Comparison of ENCODE assay signal across 17 cellular contexts in the genomic region with DNA sequence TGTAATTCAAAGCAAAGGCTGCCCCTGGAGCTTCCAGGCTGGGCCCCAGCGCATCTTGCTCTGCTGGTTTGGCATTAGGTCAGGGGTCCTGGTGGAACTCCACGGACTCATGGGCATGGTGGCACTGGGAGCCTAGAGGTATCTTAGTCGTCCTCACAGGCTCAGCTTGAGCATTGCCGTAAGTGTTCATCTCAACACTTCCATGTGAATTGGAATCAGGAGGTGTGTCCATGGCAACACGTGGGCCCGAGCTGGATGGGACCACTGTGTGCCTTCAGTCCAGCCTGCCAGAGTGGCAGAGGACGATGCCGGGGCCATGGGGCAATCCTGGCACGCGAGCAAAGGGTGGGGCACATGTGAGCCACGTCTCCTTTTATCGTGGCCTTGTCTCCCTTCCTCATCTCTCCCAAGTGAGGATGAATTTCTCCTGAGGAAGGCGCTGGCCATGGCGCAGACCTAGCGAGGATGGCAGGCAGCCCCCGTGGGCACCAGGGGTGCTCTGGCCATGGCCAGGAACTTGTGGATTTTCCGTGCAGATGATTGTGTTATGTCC. TPM values are rescaled to one million over a fixed set of nuclear protein-coding genes. Genes with fewer than 3 reads are reported as not detected.
DNase-seq lines count a peak whose midpoint lies in the region; ATAC-seq and TF ChIP-seq lines count a peak whose summit lies in the region.
"Had no signal": no experiment of that assay in that cellular context is flagged by ENCODE, and none has a peak within 500 bp of the region (broad histone marks: within the 10 kb centered on the region; RNA-seq: fewer than 3 reads in every experiment).

No MANE protein-coding gene starts in this region.

- H3K36me3 ChIP-seq in H7 (replicated peaks; ENCODE audit: control insufficient read depth, insufficient read depth, low read length), result no peaks in the 10 kb centered on the region
- H3K36me3 ChIP-seq in right atrium auricular region, result no peaks in the 10 kb centered on the region
- H3K36me3 ChIP-seq in skeletal muscle tissue (ENCODE audit: control insufficient read depth in 3 of 3, insufficient read depth in 3 of 3, low read length in 3 of 3), result peaks cover 0 to 3% (median 0%) of the 10 kb centered on the region in 3 donors

- H3K27me3 ChIP-seq in H7 (ENCODE audit: control insufficient read depth, insufficient read depth, low read length) (no peaks in the 10 kb centered on the region), right atrium auricular region (no peaks in the 10 kb centered on the region), skeletal muscle tissue (ENCODE audit: control insufficient read depth in 3 of 3, insufficient read depth in 3 of 3, low read length in 3 of 3) (no peaks in the 10 kb centered on the region)

- peak overlapping the region in 1 of 3 donors; percentile 75 for H3K9ac ChIP-seq in skeletal muscle tissue (ENCODE audit: low read depth in 1 of 3, low read length in 3 of 3)
- H3K9ac ChIP-seq: GM23248 had no signal

- peaks cover 47% of the 10 kb centered on the region for H3K4me1 Mint-ChIP-seq in nephron
- H3K4me1 Mint-ChIP-seq in stimulated activated naive CD8-positive, alpha-beta T cell treated with anti-CD3 and anti-CD28 coated beads, Interleukin-15, amount 100 ng/mL, for 72 hours, result peaks cover 50% of the 10 kb centered on the region

- H3K9me3 Mint-ChIP-seq in nephron, result peaks cover 9% of the 10 kb centered on the region
- H3K9me3 Mint-ChIP-seq in stimulated activated naive CD8-positive, alpha-beta T cell treated with anti-CD3 and anti-CD28 coated beads, Interleukin-15, amount 100 ng/mL, for 72 hours, result peaks cover 4 to 9% of the 10 kb centered on the region in 2 donors

- no peaks in the 10 kb centered on the region for H3K27me3 Mint-ChIP-seq in nephron (ENCODE audit: low read depth)
- no peaks in the 10 kb centered on the region for H3K27me3 Mint-ChIP-seq in stimulated activated naive CD8-positive, alpha-beta T cell treated with anti-CD3 and anti-CD28 coated beads, Interleukin-15, amount 100 ng/mL, for 72 hours
- H3K27me3 Mint-ChIP-seq: CD4-positive, CD25-positive, alpha-beta regulatory T cell had no signal

- DNase-seq in H7 (peak; percentile 27), right atrium auricular region (ENCODE audit: low spot score) (no peak), NCI-H748 treated with DMSO at 0.1 percent for 48 hours (lab: John Stamatoyannopoulos, UW) (no peak), foreskin fibroblast (no peak)
- DNase-seq in stimulated activated CD4-positive, alpha-beta T cell treated with anti-CD3 and anti-CD28 coated beads, Interleukin-2, amount 100 ng/mL, for 48 hours, result no peak
- no peak for DNase-seq in stimulated activated naive CD8-positive, alpha-beta T cell treated with anti-CD3 and anti-CD28 coated beads, Interleukin-15, amount 100 ng/mL, for 72 hours
- DNase-seq: Calu3; CD4-positive, CD25-positive, alpha-beta regulatory T cell; DMS79; GM23248; NCI-H1694; NCI-H446; NCI-H774; SIG-M5 had no signal

- peak overlapping the region; percentile 63 to 75 for H3K27ac ChIP-seq in right atrium auricular region
- peak overlapping the region; percentile 12 for H3K27ac ChIP-seq in skeletal muscle tissue (ENCODE audit: low read depth, low read length)
- H3K27ac ChIP-seq: GM23248 had no signal

- peaks cover 13% of the 10 kb centered on the region for H3K36me3 Mint-ChIP-seq in nephron (ENCODE audit: low read depth)

- no peaks in the 10 kb centered on the region for H3K9me3 ChIP-seq in right atrium auricular region
- H3K9me3 ChIP-seq in skeletal muscle tissue (ENCODE audit: control insufficient read depth in 3 of 3, low read length in 3 of 3), result no peaks in the 10 kb centered on the region

- no peak overlapping the region for H3K4me3 Mint-ChIP-seq in nephron
- no peak overlapping the region for H3K4me3 Mint-ChIP-seq in stimulated activated naive CD8-positive, alpha-beta T cell treated with anti-CD3 and anti-CD28 coated beads, Interleukin-15, amount 100 ng/mL, for 72 hours

- no peak for ATAC-seq in stimulated activated naive CD8-positive, alpha-beta T cell treated with anti-CD3 and anti-CD28 coated beads, Interleukin-15, amount 100 ng/mL, for 72 hours

- TF ChIP-seq CTCF in right atrium auricular region (IDR thresholded peaks at IDR 0.05), result no peak
- TF ChIP-seq CTCF in nephron (IDR thresholded peaks at IDR 0.05; ENCODE audit: unreplicated experiment in 3 of 3), result no peak
- TF ChIP-seq CTCF in foreskin fibroblast (IDR thresholded peaks at IDR 0.05; ENCODE audit: low read depth, low read length), result no peak

- peak overlapping the region; percentile 86 to 95 (median 91) for H3K27ac Mint-ChIP-seq in nephron
- H3K27ac Mint-ChIP-seq in stimulated activated naive CD8-positive, alpha-beta T cell treated with anti-CD3 and anti-CD28 coated beads, Interleukin-15, amount 100 ng/mL, for 72 hours, result no peak overlapping the region

- H3K4me3 ChIP-seq in H7 (ENCODE audit: insufficient read depth, low read depth, low read length) (no peak overlapping the region), right atrium auricular region (no peak overlapping the region), skeletal muscle tissue (ENCODE audit: low read length in 3 of 3) (no peak overlapping the region), foreskin fibroblast (ENCODE audit: low read depth in 1 of 2, low read length in 2 of 2) (no peak overlapping the region)
- H3K4me3 ChIP-seq: GM23248, K562 had no signal

- H3K4me1 ChIP-seq in right atrium auricular region, result peaks cover 0 to 43% of the 10 kb centered on the region in 2 donors
- peaks cover 19 to 34% (median 31%) of the 10 kb centered on the region in 3 donors for H3K4me1 ChIP-seq in skeletal muscle tissue (ENCODE audit: control insufficient read depth in 3 of 3, insufficient read depth in 3 of 3, low read length in 3 of 3)

RNA-seq across cellular contexts. Expression of a gene that starts 47.0 kb away (rescaled TPM):
- total RNA-seq in H7 (2014; rRNA removed; shearing (Covaris generic)), result 9.2 and 11.4 TPM in 2 replicates
- 10 to 100 TPM; 41.3 to 42.5 TPM for total RNA-seq in right atrium auricular region
- 16.7 TPM for total RNA-seq in skeletal muscle tissue

Comparison
In these comparisons a context has a peak if more than half of its experiments do, and no peak if none do; other contexts are left out.
1. H3K27ac Mint-ChIP-seq: peak in nephron (3 of 3); none in stimulated activated naive CD8-positive, alpha-beta T cell treated with anti-CD3 and anti-CD28 coated beads, Interleukin-15, amount 100 ng/mL, for 72 hours (0 of 2).